In genomic region chr3:5523125-5523524, GRCh38 we compare ENCODE assay signal across 22 cellular contexts.
DNase-seq lines count a peak whose midpoint lies in the region; ATAC-seq, FAIRE-seq and TF ChIP-seq lines count a peak whose summit lies in the region.
"Had no signal": no experiment of that assay in that cellular context is flagged by ENCODE, and none has a peak within 500 bp of the region (broad histone marks: within the 10 kb centered on the region; RNA-seq: fewer than 3 reads in every experiment).

No MANE protein-coding gene starts in this region.

- no peak for TF ChIP-seq POLR2A in K562 (conservative IDR thresholded peaks at IDR 0.05)

- CTCF ChIA-PET in K562 (lab: Yijun Ruan, JAX; ENCODE audit: low intra/inter-chr PET ratio) = no interaction called here

- H2AFZ ChIP-seq in K562 (ENCODE audit: low read depth, low read length) = peak overlapping the region; percentile 7; the same call in 1 of the 2 replicates

- FAIRE-seq in K562 (lab: Jason Lieb, UNC) = no peak
- FAIRE-seq: A204.1, G401.6, GM12891, GM19239 had no signal

- H4K20me1 ChIP-seq in K562 (replicated peaks; ENCODE audit: control insufficient read depth, insufficient read depth, low read length) = no peaks in the 10 kb centered on the region
- H4K20me1 ChIP-seq: BLaER1 had no signal

- DNase-seq in K562 (ENCODE audit: extremely low read depth in 1 of 4, low spot score in 3 of 4) (no peak), H7 (no peak), pons (ENCODE audit: low spot score) (no peak)
- no peak for DNase-seq in stimulated activated naive B cell treated with anti-CD40 and anti-IgM and Interleukin-4, amounts not matched to agents 10 μg/mL and 1 μg/mL and 100 μg/mL, for 72 hours
- DNase-seq: 8988T; ACHN; BE2C; C1 segment of cervical spinal cord; CD4-positive, alpha-beta memory T cell; CD4-positive, CD25-positive, alpha-beta regulatory T cell; CD8-positive, alpha-beta memory T cell; COR-L47; DMS79 treated with DMSO at 0.1 percent for 48 hours; GF-D8 had no signal

- peaks cover 0 to 3% of the 10 kb centered on the region in 2 donors for H3K9me3 Mint-ChIP-seq in stimulated activated naive B cell treated with anti-CD40 and anti-IgM and Interleukin-4, amounts not matched to agents 10 μg/mL and 1 μg/mL and 100 μg/mL, for 72 hours

- H3K4me1 ChIP-seq in K562 (replicated peaks in 1 of 2; ENCODE audit: control insufficient read depth in 2 of 2, insufficient read depth in 2 of 2, low read length in 2 of 2) = no peaks in the 10 kb centered on the region; a peak in 2 of 5 replicates
- H3K4me1 ChIP-seq: BE2C, BLaER1 had no signal

- H3K36me3 ChIP-seq in K562 (ENCODE audit: control insufficient read depth, insufficient read depth, low read length) (no peaks in the 10 kb centered on the region), H7 (replicated peaks; ENCODE audit: control insufficient read depth, insufficient read depth, low read length) (no peaks in the 10 kb centered on the region)
- H3K36me3 ChIP-seq: BE2C, BLaER1 had no signal

- H3K4me3 Mint-ChIP-seq in stimulated activated naive B cell treated with anti-CD40 and anti-IgM and Interleukin-4, amounts not matched to agents 10 μg/mL and 1 μg/mL and 100 μg/mL, for 72 hours = no peak overlapping the region
- H3K4me3 Mint-ChIP-seq: CD14-positive monocyte; CD4-positive, alpha-beta memory T cell; CD4-positive, CD25-positive, alpha-beta regulatory T cell; CD8-positive, alpha-beta memory T cell had no signal

- POLR2A ChIA-PET in K562 (lab: Yijun Ruan, JAX) = no interaction called here

- no peak for TF ChIP-seq RAD21 in K562 (CRISPR knock-in tag; conservative IDR thresholded peaks at IDR 0.05 in 1 of 2, IDR thresholded peaks at IDR 0.05 in 1 of 2)

- WGBS in K562 (ENCODE audit: insufficient coverage, low coverage, missing lambda C conversion rate) = 74% methylated on average over 1 of the region's 1 CpG

- intact Hi-C loops in K562 (cut with micrococcal nuclease) = loop anchor here (5.0 kb wide), 1 partner anchor 189 kb away; no protein-coding TSS in a partner anchor

- BruUV-seq in K562 (replicated peaks; lab: Mats Ljungman, UMichigan) = no TSS peak

- no peaks in the 10 kb centered on the region for H3K27me3 Mint-ChIP-seq in stimulated activated naive B cell treated with anti-CD40 and anti-IgM and Interleukin-4, amounts not matched to agents 10 μg/mL and 1 μg/mL and 100 μg/mL, for 72 hours
- H3K27me3 Mint-ChIP-seq: CD4-positive, CD25-positive, alpha-beta regulatory T cell had no signal

- no peaks in the 10 kb centered on the region for H3K9me1 ChIP-seq in K562 (ENCODE audit: control insufficient read depth, insufficient read depth, low read length)

- H3K4me3 ChIP-seq in K562 (no peak overlapping the region), H7 (ENCODE audit: insufficient read depth, low read depth, low read length) (no peak overlapping the region)
- H3K4me3 ChIP-seq: BLaER1 had no signal

- H3K4me1 Mint-ChIP-seq in stimulated activated naive B cell treated with anti-CD40 and anti-IgM and Interleukin-4, amounts not matched to agents 10 μg/mL and 1 μg/mL and 100 μg/mL, for 72 hours = peaks cover 3 to 5% of the 10 kb centered on the region in 2 donors
- H3K4me1 Mint-ChIP-seq: CD14-positive monocyte; CD4-positive, alpha-beta memory T cell; CD4-positive, CD25-positive, alpha-beta regulatory T cell; CD8-positive, alpha-beta memory T cell had no signal

- no peak overlapping the region for H3K27ac ChIP-seq in K562 (ENCODE audit: extremely low read depth, low read depth, low read length)
- H3K27ac ChIP-seq: BLaER1 had no signal

- peak; percentile 47 for ATAC-seq in HG02870 (IDR thresholded peaks at IDR 0.05; ENCODE audit: unreplicated experiment)
- ATAC-seq in K562 = no peak
- peak; percentile 58 to 68 for ATAC-seq in stimulated activated naive B cell treated with anti-CD40 and anti-IgM and Interleukin-4, amounts not matched to agents 10 μg/mL and 1 μg/mL and 100 μg/mL, for 72 hours (replicated peaks)
- ATAC-seq in GM19395 (IDR thresholded peaks at IDR 0.05; ENCODE audit: unreplicated experiment) = no peak

- no peak overlapping the region for H3K9ac ChIP-seq in K562 (ENCODE audit: insufficient read depth in 1 of 2, low read depth in 2 of 2, low read length in 2 of 2)
- H3K9ac ChIP-seq: BLaER1 had no signal

- TF ChIP-seq EP300 in K562 (IDR thresholded peaks at IDR 0.05; ENCODE audit: low read length) = no peak

- no peaks in the 10 kb centered on the region for H3K9me3 ChIP-seq in K562 (replicated peaks; ENCODE audit: control insufficient read depth, insufficient read depth, low read depth, low read length)
- H3K9me3 ChIP-seq: BE2C, BLaER1 had no signal

- H3K79me2 ChIP-seq in K562 (ENCODE audit: control insufficient read depth, insufficient read depth, low read length) = no peaks in the 10 kb centered on the region

- no peak overlapping the region for H3K4me2 ChIP-seq in K562 (ENCODE audit: insufficient read depth, low read length)
- H3K4me2 ChIP-seq: BLaER1 had no signal

- no peaks in the 10 kb centered on the region for H3K36me3 Mint-ChIP-seq in stimulated activated naive B cell treated with anti-CD40 and anti-IgM and Interleukin-4, amounts not matched to agents 10 μg/mL and 1 μg/mL and 100 μg/mL, for 72 hours
- H3K36me3 Mint-ChIP-seq: CD14-positive monocyte; CD4-positive, alpha-beta memory T cell; CD4-positive, CD25-positive, alpha-beta regulatory T cell; CD8-positive, alpha-beta memory T cell had no signal

- in situ Hi-C loops in K562 (cut with MboI) = no loop called here

- TF ChIP-seq CTCF in K562 (IDR thresholded peaks at IDR 0.05 in 2 of 3, conservative IDR thresholded peaks at IDR 0.05 in 1 of 3; ENCODE audit: insufficient read depth in 2 of 3, low read depth in 1 of 3, low read length in 3 of 3) = no peak

- H3K27ac Mint-ChIP-seq in stimulated activated naive B cell treated with anti-CD40 and anti-IgM and Interleukin-4, amounts not matched to agents 10 μg/mL and 1 μg/mL and 100 μg/mL, for 72 hours = no peak overlapping the region
- H3K27ac Mint-ChIP-seq: CD14-positive monocyte; CD4-positive, alpha-beta memory T cell; CD4-positive, CD25-positive, alpha-beta regulatory T cell; CD8-positive, alpha-beta memory T cell had no signal

- H3K27me3 ChIP-seq in K562 (ENCODE audit: control insufficient read depth in 2 of 2, insufficient read depth in 2 of 2, low read length in 2 of 2) (no peaks in the 10 kb centered on the region), H7 (ENCODE audit: control insufficient read depth, insufficient read depth, low read length) (no peaks in the 10 kb centered on the region)
- H3K27me3 ChIP-seq: BE2C, BLaER1 had no signal

TF ChIP-seq in K562, 482 proteins besides CTCF, POLR2A, EP300 and RAD21 (continues in another document):
- no peak for TF ChIP-seq GTF2F1 (IDR thresholded peaks at IDR 0.05; ENCODE audit: low read depth, low read length)
- no peak for TF ChIP-seq POLR2AphosphoS5 (IDR thresholded peaks at IDR 0.05; ENCODE audit: control insufficient read depth, insufficient read depth, low read depth, low read length)
- no peak for TF ChIP-seq ZNF134 (CRISPR knock-in tag; conservative IDR thresholded peaks at IDR 0.05)
- no peak for TF ChIP-seq TSHZ1 (CRISPR knock-in tag; IDR thresholded peaks at IDR 0.05)
- TF ChIP-seq GTF2E2 (tag; IDR thresholded peaks at IDR 0.05) = no peak
- TF ChIP-seq DMBX1 (CRISPR knock-in tag; IDR thresholded peaks at IDR 0.05; ENCODE audit: borderline replicate concordance) = no peak
- TF ChIP-seq ZNF224 (CRISPR knock-in tag; IDR thresholded peaks at IDR 0.05) = no peak
- TF ChIP-seq ZBTB11 (CRISPR knock-in tag; IDR thresholded peaks at IDR 0.05) = no peak

Comparison
In these comparisons a context has a peak if more than half of its experiments do, and no peak if none do; other contexts are left out.
1. ATAC-seq: peak in HG02870 (single experiment) and stimulated activated naive B cell treated with anti-CD40 and anti-IgM and Interleukin-4, amounts not matched to agents 10 μg/mL and 1 μg/mL and 100 μg/mL, for 72 hours (2 of 2); none in K562 (single experiment) and GM19395 (single experiment).